Comparison of ENCODE assay signal across 16 cellular contexts in genomic region chr11:28346721-28347120, GRCh38.
"Had no signal": no experiment of that assay in that cellular context is flagged by ENCODE, and none has a peak within 500 bp of the region (broad histone marks: within the 10 kb centered on the region; RNA-seq: fewer than 3 reads in every experiment).

No MANE protein-coding gene starts in this region.

- H3K27me3 ChIP-seq: brain microvascular endothelial cell, gastroesophageal sphincter, heart right ventricle, neutrophil, stomach, testis, upper lobe of right lung had no signal

- H3K9me3 ChIP-seq: gastroesophageal sphincter, heart right ventricle, mucosa of descending colon, neutrophil, stomach, testis, upper lobe of right lung had no signal

- H3K36me3 ChIP-seq: brain microvascular endothelial cell, gastroesophageal sphincter, heart right ventricle, neutrophil, stomach, upper lobe of right lung had no signal

- DNase-seq: activated CD4-positive, alpha-beta T cell treated with anti-CD3 and anti-CD28 coated beads, Interleukin-2, amount 10 ng/mL, durations not matched to agents 7 days and 5 days; activated CD4-positive, CD25-positive, alpha-beta regulatory T cell; activated CD8-positive, alpha-beta memory T cell treated with anti-CD3 and anti-CD28 coated beads for 24 hours; activated naive CD8-positive, alpha-beta T cell treated with anti-CD3 and anti-CD28 coated beads for 36 hours; brain microvascular endothelial cell; effector memory CD4-positive, alpha-beta T cell; heart right ventricle; mucosa of descending colon; natural killer cell; stimulated activated CD4-positive, alpha-beta T cell treated with anti-CD3 and anti-CD28 coated beads, Interleukin-12 subunit alpha, Interleukin-12 subunit beta, amount 100 ng/mL, for 4 hours; stimulated activated CD4-positive, alpha-beta T cell treated with anti-CD3 and anti-CD28 coated beads, Interleukin-2, amount 100 ng/mL, for 24 hours; stomach; testis; upper lobe of right lung had no signal

- H3K4me1 ChIP-seq: gastroesophageal sphincter, heart right ventricle, testis, upper lobe of right lung had no signal

- H3K27ac ChIP-seq: brain microvascular endothelial cell, gastroesophageal sphincter, heart right ventricle, neutrophil, stomach, testis, upper lobe of right lung had no signal

- ATAC-seq: gastroesophageal sphincter, heart right ventricle, mucosa of descending colon, natural killer cell, upper lobe of right lung had no signal

- H3K4me3 ChIP-seq: gastroesophageal sphincter, heart right ventricle, mucosa of descending colon, stomach, testis, upper lobe of right lung had no signal
